ENCODE assay signal across 12 cellular contexts in genomic region chr19:38870612-38871011, GRCh38. TPM values are rescaled to one million over a fixed set of nuclear protein-coding genes. Genes with fewer than 3 reads are reported as not detected.
DNase-seq lines count a peak whose midpoint lies in the region; ATAC-seq and TF ChIP-seq lines count a peak whose summit lies in the region.
"Had no signal": no experiment of that assay in that cellular context is flagged by ENCODE, and none has a peak within 500 bp of the region (broad histone marks: within the 10 kb centered on the region; RNA-seq: fewer than 3 reads in every experiment).

No MANE protein-coding gene starts in this region.

- H3K9me3 Mint-ChIP-seq in WTC11 = no peaks in the 10 kb centered on the region

- TF ChIP-seq CTCF in left ventricle myocardium inferior (IDR thresholded peaks at IDR 0.05; ENCODE audit: borderline replicate concordance) = no peak
- no peak for TF ChIP-seq CTCF in WTC11 (IDR thresholded peaks at IDR 0.05)
- no peak for TF ChIP-seq CTCF in stomach (IDR thresholded peaks at IDR 0.05)

- no peak overlapping the region for H3K9ac ChIP-seq in iPS-15b (ENCODE audit: low read depth, low read length)

- H3K4me1 ChIP-seq in left ventricle myocardium inferior = peaks cover 20% of the 10 kb centered on the region
- H3K4me1 ChIP-seq in iPS-15b (ENCODE audit: control insufficient read depth, insufficient read depth, low read length) = peaks cover 2% of the 10 kb centered on the region
- peaks cover 8 to 29% (median 21%) of the 10 kb centered on the region in 4 donors for H3K4me1 ChIP-seq in stomach

- no peak overlapping the region for H3K27ac Mint-ChIP-seq in WTC11

- H3K4me3 ChIP-seq in left ventricle myocardium inferior (peak overlapping the region; percentile 69), iPS-15b (ENCODE audit: low read depth, low read length) (peak overlapping the region; percentile 87), stomach (peak overlapping the region in 1 of 4 donors; percentile 56)

- peaks cover 21% of the 10 kb centered on the region for H3K27me3 Mint-ChIP-seq in WTC11 (ENCODE audit: low read depth)

- TF ChIP-seq POLR2A in stomach (IDR thresholded peaks at IDR 0.05) = no peak

- intact Hi-C loops in left ventricle myocardium inferior (cut with micrococcal nuclease) (no loop called here), Right ventricle myocardium inferior (cut with DNase I) (no loop called here), stomach (cut with DNase I; ENCODE audit: low total_unique reads) (no loop called here)

- TF ChIP-seq EP300 in stomach (IDR thresholded peaks at IDR 0.05) = no peak

- H3K27ac ChIP-seq in left ventricle myocardium inferior (replicated peaks) (peak overlapping the region; percentile 70), stomach (peak overlapping the region in 3 of 5 donors; percentile 28 to 74 (median 64))
- H3K27ac ChIP-seq: WERI-Rb-1 had no signal

- CTCF ChIA-PET in WTC11 (lab: Charles Lee) = interaction anchor here (0.6 to 2.9 kb wide), 10 partner anchors 17 to 467 kb away, joined by 3 to 17 read pairs (median 4); partner anchors contain the start of genes FAM98C, FBXO17, MRPS12 and NFKBIB

- POLR2A ChIA-PET in WTC11 (lab: Charles Lee) = no interaction called here

- no peaks in the 10 kb centered on the region for H3K36me3 Mint-ChIP-seq in WTC11

- 86 to 95% (median 90%) methylated on average over 17 to 19 of the region's 19 CpGs for WGBS in stomach, 5 donors

- no peaks in the 10 kb centered on the region for H3K9me3 ChIP-seq in left ventricle myocardium inferior (replicated peaks)
- no peaks in the 10 kb centered on the region for H3K9me3 ChIP-seq in iPS-15b (ENCODE audit: control insufficient read depth, insufficient read depth, low read length)
- H3K9me3 ChIP-seq in stomach = no peaks in the 10 kb centered on the region
- H3K9me3 ChIP-seq: gastrocnemius medialis, ovary had no signal

- no peaks in the 10 kb centered on the region for H3K27me3 ChIP-seq in left ventricle myocardium inferior (ENCODE audit: low read depth)
- H3K27me3 ChIP-seq in iPS-15b (ENCODE audit: control insufficient read depth, insufficient read depth, low read length) = peaks cover 6% of the 10 kb centered on the region
- H3K27me3 ChIP-seq in stomach = no peaks in the 10 kb centered on the region
- H3K27me3 ChIP-seq: gastrocnemius medialis, ovary had no signal

- H3K36me3 ChIP-seq in left ventricle myocardium inferior = no peaks in the 10 kb centered on the region
- no peaks in the 10 kb centered on the region for H3K36me3 ChIP-seq in iPS-15b (ENCODE audit: control insufficient read depth, insufficient read depth, low read length)
- H3K36me3 ChIP-seq in stomach = no peaks in the 10 kb centered on the region
- H3K36me3 ChIP-seq: gastrocnemius medialis, ovary, WERI-Rb-1 had no signal

- DNase-seq in left ventricle myocardium inferior (no peak), Right ventricle myocardium inferior (ENCODE audit: missing footprints) (no peak), WTC11 (ENCODE audit: low spot score) (no peak), stomach (no peak), NCI-H1048 (lab: John Stamatoyannopoulos, UW) (no peak)
- DNase-seq: NCI-H510A treated with DMSO at 0.1 percent for 48 hours, WERI-Rb-1 had no signal

- no peak for ATAC-seq in Right ventricle myocardium inferior
- no peak for ATAC-seq in WTC11
- no peak for ATAC-seq in HG02623 (IDR thresholded peaks at IDR 0.05; ENCODE audit: unreplicated experiment)
- no peak for ATAC-seq in GM19035 (IDR thresholded peaks at IDR 0.05; ENCODE audit: unreplicated experiment)

- H3K4me3 Mint-ChIP-seq in WTC11 = peak overlapping the region; percentile 79

- peaks cover 7% of the 10 kb centered on the region for H3K4me1 Mint-ChIP-seq in WTC11

TF ChIP-seq in WTC11, 78 proteins besides CTCF, POLR2A, EP300 and RAD21:
- no peak for TF ChIP-seq FOXK1 (CRISPR knock-in tag; IDR thresholded peaks at IDR 0.05)
- peak; percentile 66; the same call in 1 of the 2 replicates for TF ChIP-seq ZNF263 (CRISPR knock-in tag; IDR thresholded peaks at IDR 0.05; ENCODE audit: low read depth)
- TF ChIP-seq FOXP4 (CRISPR knock-in tag; IDR thresholded peaks at IDR 0.05) = no peak
- TF ChIP-seq PRRX2 (CRISPR knock-in tag; IDR thresholded peaks at IDR 0.05) = no peak
- TF ChIP-seq, protein P1, sequence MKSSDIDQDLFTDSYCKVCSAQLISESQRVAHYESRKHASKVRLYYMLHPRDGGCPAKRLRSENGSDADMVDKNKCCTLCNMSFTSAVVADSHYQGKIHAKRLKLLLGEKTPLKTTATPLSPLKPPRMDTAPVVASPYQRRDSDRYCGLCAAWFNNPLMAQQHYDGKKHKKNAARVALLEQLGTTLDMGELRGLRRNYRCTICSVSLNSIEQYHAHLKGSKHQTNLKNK (CRISPR knock-in tag; IDR thresholded peaks at IDR 0.05) = no peak

RNA-seq across cellular contexts. Expression of gene RINL, which starts 7.5 kb away (rescaled TPM):
- total RNA-seq in left ventricle myocardium inferior = 3.7 TPM
- total RNA-seq in Right ventricle myocardium inferior = 4.1 TPM
- 12.6 to 14.6 TPM (median 14.5 TPM) in 3 replicates for total RNA-seq in WTC11 (2021)
- total RNA-seq in stomach = 1 to 10 TPM in 4 of 5 donors, not detected in 1; 1.8 to 9.2 (median 3.4) TPM
- 10 to 100 TPM in 1 of 3 donors, 1 to 10 TPM in 2; 6.9 to 10.0 (median 9.3) TPM for polyA plus RNA-seq in stomach

RNA-seq across cellular contexts. Expression of gene HNRNPL, which starts 20.8 kb away (rescaled TPM):
- total RNA-seq in left ventricle myocardium inferior (140 TPM), Right ventricle myocardium inferior (184 TPM), WTC11 (2021) (680 to 779 TPM (median 683 TPM) in 3 replicates), stomach (100 to 1,000 TPM; 148 to 242 (median 169) TPM)
- 100 to 1,000 TPM; 111 to 151 (median 114) TPM for polyA plus RNA-seq in stomach

RNA-seq across cellular contexts. Expression of gene SIRT2, which starts 28.8 kb away (rescaled TPM):
- 99.0 TPM for total RNA-seq in left ventricle myocardium inferior
- total RNA-seq in Right ventricle myocardium inferior = 99.8 TPM
- 9.5 to 10.7 TPM (median 10.2 TPM) in 3 replicates for total RNA-seq in WTC11 (2021)
- 100 to 1,000 TPM in 1 of 5 donors, 10 to 100 TPM in 4; 21.1 to 764 (median 32.9) TPM for total RNA-seq in stomach
- 10 to 100 TPM; 31.6 to 46.6 (median 35.7) TPM for polyA plus RNA-seq in stomach

RNA-seq across cellular contexts. Expression of gene NFKBIB, which starts 29.2 kb away (rescaled TPM):
- total RNA-seq in left ventricle myocardium inferior = 18.4 TPM
- 17.9 TPM for total RNA-seq in Right ventricle myocardium inferior
- 29.6 to 39.8 TPM (median 30.6 TPM) in 3 replicates for total RNA-seq in WTC11 (2021)
- total RNA-seq in stomach = 10 to 100 TPM in 2 of 5 donors, 1 to 10 TPM in 2, not detected in 1; 5.4 to 93.3 (median 15.4) TPM
- polyA plus RNA-seq in stomach = 10 to 100 TPM; 29.6 to 46.3 (median 44.0) TPM

RNA-seq across cellular contexts. Expression of gene ECH1, which starts 39.0 kb away (rescaled TPM):
- total RNA-seq in left ventricle myocardium inferior = 947 TPM
- total RNA-seq in Right ventricle myocardium inferior = 1,308 TPM
- 139 to 162 TPM (median 161 TPM) in 3 replicates for total RNA-seq in WTC11 (2021)
- 100 to 1,000 TPM in 2 of 5 donors, 10 to 100 TPM in 3; 32.9 to 720 (median 94.6) TPM for total RNA-seq in stomach
- 100 to 1,000 TPM; 161 to 270 (median 228) TPM for polyA plus RNA-seq in stomach
